ENCODE assay signal across 1 cellular context in the genomic region with DNA sequence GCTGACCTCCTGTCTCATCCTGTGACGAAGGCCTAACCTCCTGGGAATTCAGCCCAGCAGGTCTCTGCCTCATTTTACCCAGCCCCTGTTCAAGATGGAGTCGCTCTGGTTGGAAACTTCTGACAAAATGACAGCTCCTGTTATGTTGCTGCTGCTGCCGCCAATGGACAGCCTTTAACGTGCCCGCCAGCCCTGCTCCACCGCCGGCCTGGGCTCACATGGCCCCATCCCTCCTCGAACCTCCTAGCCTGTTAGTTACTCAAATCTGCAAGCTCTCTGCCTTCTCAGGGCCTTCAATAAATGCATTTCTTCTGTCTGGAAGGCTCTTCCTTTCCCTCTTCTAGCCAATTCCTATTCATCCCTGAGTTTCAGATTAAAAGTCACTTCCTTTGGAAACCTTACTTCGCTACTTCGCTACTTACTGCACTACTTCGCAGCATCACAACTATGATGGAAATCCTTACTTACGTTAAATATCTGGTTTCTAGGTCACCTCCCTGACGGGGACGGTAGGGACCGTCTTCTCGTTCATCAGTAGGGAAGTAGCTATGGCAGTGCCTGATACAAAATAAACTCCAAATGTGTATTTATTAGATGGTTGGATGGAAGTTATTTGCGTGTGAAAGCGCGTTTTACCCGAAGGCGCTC.
TF ChIP-seq lines count a peak whose summit lies in the region.

No MANE protein-coding gene starts in this region.

TF ChIP-seq in GM23338, 12 proteins besides CTCF, POLR2A, EP300 and RAD21:
- TF ChIP-seq REST (IDR thresholded peaks at IDR 0.05; ENCODE audit: unreplicated experiment) = no peak
- no peak for TF ChIP-seq ZNF331 (CRISPR knock-in tag; IDR thresholded peaks at IDR 0.05; ENCODE audit: low read depth)
- peak; percentile 3; the same call in 1 of the 2 replicates for TF ChIP-seq CREB1 (CRISPR knock-in tag; IDR thresholded peaks at IDR 0.05; ENCODE audit: low read depth)
- TF ChIP-seq JUNB (IDR thresholded peaks at IDR 0.05; ENCODE audit: unreplicated experiment) = no peak
- TF ChIP-seq, protein P1, sequence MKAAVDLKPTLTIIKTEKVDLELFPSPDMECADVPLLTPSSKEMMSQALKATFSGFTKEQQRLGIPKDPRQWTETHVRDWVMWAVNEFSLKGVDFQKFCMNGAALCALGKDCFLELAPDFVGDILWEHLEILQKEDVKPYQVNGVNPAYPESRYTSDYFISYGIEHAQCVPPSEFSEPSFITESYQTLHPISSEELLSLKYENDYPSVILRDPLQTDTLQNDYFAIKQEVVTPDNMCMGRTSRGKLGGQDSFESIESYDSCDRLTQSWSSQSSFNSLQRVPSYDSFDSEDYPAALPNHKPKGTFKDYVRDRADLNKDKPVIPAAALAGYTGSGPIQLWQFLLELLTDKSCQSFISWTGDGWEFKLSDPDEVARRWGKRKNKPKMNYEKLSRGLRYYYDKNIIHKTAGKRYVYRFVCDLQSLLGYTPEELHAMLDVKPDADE (IDR thresholded peaks at IDR 0.05) = no peak
- no peak for TF ChIP-seq ZNF462 (CRISPR knock-in tag; IDR thresholded peaks at IDR 0.05)
